In the genomic region with DNA sequence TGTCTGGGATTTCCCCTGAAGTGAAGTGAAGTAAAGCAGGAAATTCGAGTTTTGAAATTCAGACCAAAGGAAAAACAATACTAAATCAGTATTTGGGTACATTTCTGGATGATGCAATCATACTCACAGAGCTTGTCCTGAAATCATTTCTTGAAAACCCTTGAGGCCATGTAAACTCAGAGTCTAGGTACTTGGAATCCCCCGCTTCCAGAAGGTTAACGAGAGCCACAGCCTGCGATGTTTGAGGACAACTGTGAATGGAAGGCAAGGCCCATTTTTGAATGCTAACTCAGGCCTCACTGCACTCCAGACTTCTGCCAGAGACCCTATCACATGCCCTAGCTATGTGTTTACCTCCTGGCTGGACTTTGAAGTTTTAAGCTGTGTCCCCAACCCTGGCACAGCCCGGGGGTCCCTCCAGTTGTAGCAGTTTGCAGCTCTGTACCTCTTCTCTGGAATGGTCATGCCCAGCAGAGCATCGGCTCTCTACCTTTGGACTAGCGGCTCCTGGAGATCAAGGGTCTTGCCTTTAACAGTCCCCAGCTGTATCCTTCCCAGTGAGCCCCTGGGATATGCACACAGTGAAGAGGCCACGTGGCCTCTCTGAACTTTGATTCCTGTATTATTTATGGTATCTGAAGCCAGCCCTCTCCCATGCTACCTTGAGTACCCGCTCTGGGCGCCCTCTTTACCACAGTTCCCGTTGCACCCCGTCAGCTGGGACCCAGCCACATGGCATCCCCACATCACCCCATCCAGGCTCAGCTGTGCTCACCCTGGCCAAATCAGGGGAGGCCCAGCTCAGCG, we compare ENCODE assay signal across 8 cellular contexts. TPM values are rescaled to one million over a fixed set of nuclear protein-coding genes. Genes with fewer than 3 reads are reported as not detected.
A peak's percentile ranks its signal among the peaks of the same experiment; 100 is the strongest.
DNase-seq lines count a peak whose midpoint lies in the region; ATAC-seq and TF ChIP-seq lines count a peak whose summit lies in the region.

No MANE protein-coding gene starts in this region.

- peak overlapping the region; percentile 97 for H3K27ac Mint-ChIP-seq in chondrocyte (ENCODE audit: unreplicated experiment)

- H3K4me3 ChIP-seq in BLaER1: no peak overlapping the region
- no peak overlapping the region for H3K4me3 ChIP-seq in Loucy (ENCODE audit: low read length, poor library complexity, severe bottlenecking)
- H3K4me3 ChIP-seq in muscle layer of duodenum (ENCODE audit: low read depth in 1 of 2, low read length in 2 of 2): peak overlapping the region in 1 of 2 donors; percentile 15

- H3K27ac ChIP-seq in BLaER1 (peak overlapping the region; percentile 21; the same call in 1 of the 2 replicates), muscle layer of duodenum (ENCODE audit: low read length) (peak overlapping the region; percentile 97)

- no peak for TF ChIP-seq CTCF in Loucy (conservative IDR thresholded peaks at IDR 0.05; ENCODE audit: low read length)
- TF ChIP-seq CTCF in chondrocyte (IDR thresholded peaks at IDR 0.05): no peak

- H2AFZ ChIP-seq in Loucy (ENCODE audit: low read length): no peak overlapping the region

- peak overlapping the region; percentile 27; the same call in 1 of the 2 replicates for H3K9ac ChIP-seq in BLaER1
- peak overlapping the region; percentile 60 for H3K9ac ChIP-seq in Loucy (ENCODE audit: low read depth, low read length, poor library complexity, severe bottlenecking)

- peaks cover 16% of the 10 kb centered on the region for H3K79me2 ChIP-seq in Loucy (ENCODE audit: insufficient read depth, low read length)

- peaks cover 91% of the 10 kb centered on the region for H3K4me1 Mint-ChIP-seq in chondrocyte (ENCODE audit: low read depth)

- peak overlapping the region; percentile 40 for H3K4me3 Mint-ChIP-seq in chondrocyte (ENCODE audit: unreplicated experiment)

- no peaks in the 10 kb centered on the region; the same call in 1 of the 2 replicates for H4K20me1 ChIP-seq in BLaER1
- H4K20me1 ChIP-seq in Loucy (ENCODE audit: insufficient read depth, low read length, poor library complexity, severe bottlenecking): no peaks in the 10 kb centered on the region

- H3K27me3 ChIP-seq in BLaER1 (no peaks in the 10 kb centered on the region; the same call in none of the 2 replicates), Loucy (ENCODE audit: insufficient read depth, low read length, poor library complexity, severe bottlenecking) (no peaks in the 10 kb centered on the region), muscle layer of duodenum (ENCODE audit: low read depth, low read length) (no peaks in the 10 kb centered on the region)

- H3K36me3 Mint-ChIP-seq in chondrocyte (ENCODE audit: low read depth): no peaks in the 10 kb centered on the region

- peak overlapping the region; percentile 85 for H3K4me2 ChIP-seq in BLaER1
- peak overlapping the region; percentile 67 for H3K4me2 ChIP-seq in Loucy (ENCODE audit: low read depth, low read length, poor library complexity, severe bottlenecking)

- no peaks in the 10 kb centered on the region for H3K9me3 Mint-ChIP-seq in chondrocyte (ENCODE audit: low read depth)

- H3K27me3 Mint-ChIP-seq in chondrocyte (ENCODE audit: low read depth): no peaks in the 10 kb centered on the region

- no peak for DNase-seq in chondrocyte (ENCODE audit: low spot score)
- no peak for DNase-seq in cerebellar cortex (ENCODE audit: low spot score)

- H3F3A ChIP-seq in Loucy (ENCODE audit: low read depth): peaks cover 6% of the 10 kb centered on the region; the same call in 1 of the 2 replicates

- no peaks in the 10 kb centered on the region for H3K9me2 ChIP-seq in Loucy (replicated peaks; ENCODE audit: low read depth, low read length)

- H3K36me3 ChIP-seq in BLaER1 (no peaks in the 10 kb centered on the region), Loucy (ENCODE audit: insufficient read depth, low read length) (no peaks in the 10 kb centered on the region), muscle layer of duodenum (ENCODE audit: control insufficient read depth in 1 of 2, insufficient read depth in 2 of 2, low read length in 2 of 2) (peaks cover 0 to 17% of the 10 kb centered on the region in 2 donors)

- H3K9me3 ChIP-seq in BLaER1 (no peaks in the 10 kb centered on the region), Loucy (ENCODE audit: insufficient read depth, low read depth, low read length) (no peaks in the 10 kb centered on the region), muscle layer of duodenum (ENCODE audit: control insufficient read depth in 1 of 2, low read length in 2 of 2) (no peaks in the 10 kb centered on the region)

- peaks cover 75% of the 10 kb centered on the region for H3K4me1 ChIP-seq in BLaER1
- peaks cover 48% of the 10 kb centered on the region for H3K4me1 ChIP-seq in Loucy (ENCODE audit: insufficient read depth, low read length, poor library complexity, severe bottlenecking)
- H3K4me1 ChIP-seq in muscle layer of duodenum (ENCODE audit: control insufficient read depth in 1 of 2, insufficient read depth in 2 of 2, low read length in 2 of 2): peaks cover 31 to 46% of the 10 kb centered on the region in 2 donors

- ATAC-seq in GM21576 (IDR thresholded peaks at IDR 0.05; ENCODE audit: unreplicated experiment) (no peak), HG02938 (IDR thresholded peaks at IDR 0.05; ENCODE audit: unreplicated experiment) (no peak), HG03108 (IDR thresholded peaks at IDR 0.05; ENCODE audit: unreplicated experiment) (no peak)

RNA-seq across cellular contexts. Expression of a gene that starts 5.6 kb away (rescaled TPM):
- 3,793 to 4,450 TPM (median 3,807 TPM) in 3 replicates for total RNA-seq in chondrocyte

RNA-seq across cellular contexts. Expression of a gene that starts 22.8 kb away (rescaled TPM):
- total RNA-seq in chondrocyte: 1.3 to 4.5 TPM (median 2.8 TPM) in 3 replicates

RNA-seq across cellular contexts. Expression of a gene that starts 55.6 kb away (rescaled TPM):
- total RNA-seq in chondrocyte: 9.7 to 24.7 TPM (median 24.1 TPM) in 3 replicates
